11 cellular contexts compared by ENCODE assay signal in genomic region chr4:118683513-118683912, GRCh38. TPM values are rescaled to one million over a fixed set of nuclear protein-coding genes. Genes with fewer than 3 reads are reported as not detected.
DNase-seq lines count a peak whose midpoint lies in the region; ATAC-seq and TF ChIP-seq lines count a peak whose summit lies in the region.
"Had no signal": no experiment of that assay in that cellular context is flagged by ENCODE, and none has a peak within 500 bp of the region (broad histone marks: within the 10 kb centered on the region; RNA-seq: fewer than 3 reads in every experiment).

No MANE protein-coding gene starts in this region.

- no peak overlapping the region for H3K27ac Mint-ChIP-seq in stimulated activated memory B cell treated with anti-CD40 and anti-IgM and Interleukin-4, amounts not matched to agents 10 μg/mL and 1 μg/mL and 100 μg/mL, for 72 hours

- TF ChIP-seq CTCF in HL-60 (IDR thresholded peaks at IDR 0.05; ENCODE audit: insufficient read depth, low read length) (no peak), SK-N-SH (IDR thresholded peaks at IDR 0.05) (no peak), heart left ventricle (IDR thresholded peaks at IDR 0.05) (no peak)

- H3K79me2 ChIP-seq in SK-N-SH (ENCODE audit: insufficient read depth): peaks cover 29% of the 10 kb centered on the region

- intact Hi-C loops in heart left ventricle (cut with DNase I): loop anchor here in 2 of 10 donors (10.0 kb wide), 2 partner anchors 399 to 409 kb away; no protein-coding TSS in a partner anchor

- CTCF ChIA-PET in SK-N-SH (lab: Yijun Ruan, JAX): interaction anchor here (0.5 to 2.9 kb wide), 10 partner anchors 9 to 200 kb away, joined by 3 to 16 read pairs (median 3); no protein-coding TSS in a partner anchor

- H3K4me1 Mint-ChIP-seq in stimulated activated memory B cell treated with anti-CD40 and anti-IgM and Interleukin-4, amounts not matched to agents 10 μg/mL and 1 μg/mL and 100 μg/mL, for 72 hours: peaks cover 24% of the 10 kb centered on the region

- TF ChIP-seq EP300 in SK-N-SH (IDR thresholded peaks at IDR 0.05; ENCODE audit: borderline replicate concordance in 1 of 2, low read depth in 1 of 2, low read length in 1 of 2): no peak

- peaks cover 0 to under 1% of the 10 kb centered on the region in 2 experiments for H3K36me3 ChIP-seq in SK-N-SH (replicated peaks in 1 of 2; ENCODE audit: control insufficient read depth in 1 of 2, insufficient read depth in 2 of 2, low read length in 1 of 2)
- H3K36me3 ChIP-seq in heart left ventricle: peaks cover 0 to 11% (median 8%) of the 10 kb centered on the region in 9 donors

- POLR2A ChIA-PET in SK-N-SH (lab: Yijun Ruan, JAX): interaction anchor here (0.8 kb wide), 1 partner anchor 12 kb away, joined by 3 read pairs; no protein-coding TSS in a partner anchor

- 0% methylated on average over 2 of the region's 2 CpGs for WGBS in SK-N-SH (ENCODE audit: low lambda C conversion rate)
- 5 to 17% (median 7%) methylated on average over 2 of the region's 2 CpGs for WGBS in heart left ventricle, 4 donors

- no peaks in the 10 kb centered on the region; the same call in 1 of the 2 replicates for H4K20me1 ChIP-seq in SK-N-SH (ENCODE audit: insufficient read depth)

- no peak overlapping the region for H3K4me2 ChIP-seq in SK-N-SH

- H3K4me3 ChIP-seq in HL-60 (replicated peaks; ENCODE audit: insufficient read depth, low read length) (no peak overlapping the region), SK-N-SH (ENCODE audit: low read depth in 2 of 2, low read length in 1 of 2) (peak overlapping the region in 1 of 2 experiments; percentile 29; a peak in 1 of 4 replicates), heart left ventricle (no peak overlapping the region)
- H3K4me3 ChIP-seq: gastrocnemius medialis had no signal

- no peaks in the 10 kb centered on the region for H3K9me3 Mint-ChIP-seq in stimulated activated memory B cell treated with anti-CD40 and anti-IgM and Interleukin-4, amounts not matched to agents 10 μg/mL and 1 μg/mL and 100 μg/mL, for 72 hours

- H3K36me3 Mint-ChIP-seq in stimulated activated memory B cell treated with anti-CD40 and anti-IgM and Interleukin-4, amounts not matched to agents 10 μg/mL and 1 μg/mL and 100 μg/mL, for 72 hours: no peaks in the 10 kb centered on the region

- H3F3A ChIP-seq in SK-N-SH (replicated peaks; ENCODE audit: insufficient read depth): peaks cover 7% of the 10 kb centered on the region

- no peaks in the 10 kb centered on the region for H3K9me2 ChIP-seq in SK-N-SH

- ATAC-seq in heart left ventricle: no peak
- no peak for ATAC-seq in HG02938 (IDR thresholded peaks at IDR 0.05; ENCODE audit: unreplicated experiment)
- ATAC-seq in stimulated activated memory B cell treated with anti-CD40 and anti-IgM and Interleukin-4, amounts not matched to agents 10 μg/mL and 1 μg/mL and 100 μg/mL, for 72 hours: no peak
- no peak for ATAC-seq in GM19351 (IDR thresholded peaks at IDR 0.05; ENCODE audit: unreplicated experiment)
- ATAC-seq: gastrocnemius medialis had no signal

- no peak overlapping the region for H3K9ac ChIP-seq in SK-N-SH

- in situ Hi-C loops in Caki2 (cut with HindIII; ENCODE audit: low pct_unique_long_range_greater_than_20kb, low sequenced_read_pairs): no loop called here

- no peaks in the 10 kb centered on the region for H3K9me3 ChIP-seq in SK-N-SH
- H3K9me3 ChIP-seq in heart left ventricle: no peaks in the 10 kb centered on the region
- H3K9me3 ChIP-seq: gastrocnemius medialis had no signal

- peak overlapping the region; percentile 41; the same call in 1 of the 2 replicates for H3K27ac ChIP-seq in HL-60 (replicated peaks)
- peak overlapping the region in 1 of 2 experiments; percentile 58; a peak in 1 of 4 replicates for H3K27ac ChIP-seq in SK-N-SH (ENCODE audit: low read depth in 2 of 2, low read length in 1 of 2)
- H3K27ac ChIP-seq in heart left ventricle: no peak overlapping the region
- H3K27ac ChIP-seq: gastrocnemius medialis had no signal

- DNase-seq in Caki2 (ENCODE audit: low read depth) (peak; percentile 27), HL-60 (ENCODE audit: low read depth in 1 of 2, low spot score in 1 of 2) (peak in 1 of 2 experiments; percentile 52), SK-N-SH (peak; percentile 29), kidney tubule cell (ENCODE audit: low spot score) (peak; percentile 27), heart left ventricle (no peak)
- DNase-seq: gastrocnemius medialis, NCI-H1417 treated with DMSO at 0.1 percent for 48 hours, posterior cingulate gyrus had no signal

- H3K4me1 ChIP-seq in SK-N-SH (ENCODE audit: control insufficient read depth in 1 of 2, insufficient read depth in 2 of 2, low read depth in 1 of 2, low read length in 1 of 2) (peaks cover 0 to 3% of the 10 kb centered on the region in 2 experiments; a peak in 1 of 4 replicates), heart left ventricle (peaks cover 4 to 19% (median 17%) of the 10 kb centered on the region in 12 donors)

- no peaks in the 10 kb centered on the region for H3K27me3 Mint-ChIP-seq in stimulated activated memory B cell treated with anti-CD40 and anti-IgM and Interleukin-4, amounts not matched to agents 10 μg/mL and 1 μg/mL and 100 μg/mL, for 72 hours

- no peak overlapping the region for H3K4me3 Mint-ChIP-seq in stimulated activated memory B cell treated with anti-CD40 and anti-IgM and Interleukin-4, amounts not matched to agents 10 μg/mL and 1 μg/mL and 100 μg/mL, for 72 hours

- H2AFZ ChIP-seq in SK-N-SH (ENCODE audit: low read depth): peak overlapping the region; percentile 99; the same call in 1 of the 2 replicates

- no peak for TF ChIP-seq RAD21 in SK-N-SH (IDR thresholded peaks at IDR 0.05; ENCODE audit: low read length)

- H3K27me3 ChIP-seq in HL-60 (ENCODE audit: insufficient read depth, poor library complexity, severe bottlenecking) (no peaks in the 10 kb centered on the region), SK-N-SH (ENCODE audit: insufficient read depth) (no peaks in the 10 kb centered on the region), heart left ventricle (no peaks in the 10 kb centered on the region)
- H3K27me3 ChIP-seq: gastrocnemius medialis had no signal

- no peak for TF ChIP-seq POLR2A in heart left ventricle (IDR thresholded peaks at IDR 0.05)

TF ChIP-seq in SK-N-SH, 30 proteins besides CTCF, POLR2A, EP300 and RAD21:
- TF ChIP-seq MXI1 (IDR thresholded peaks at IDR 0.05; ENCODE audit: low read depth, low read length): no peak
- TF ChIP-seq POLR2AphosphoS5 (IDR thresholded peaks at IDR 0.05; ENCODE audit: low read depth, low read length): 0 out of 2 replicates have a peak, but pooled peaks have one; percentile 23
- TF ChIP-seq YY1 (IDR thresholded peaks at IDR 0.05; ENCODE audit: low read depth): no peak
- TF ChIP-seq, protein P1, sequence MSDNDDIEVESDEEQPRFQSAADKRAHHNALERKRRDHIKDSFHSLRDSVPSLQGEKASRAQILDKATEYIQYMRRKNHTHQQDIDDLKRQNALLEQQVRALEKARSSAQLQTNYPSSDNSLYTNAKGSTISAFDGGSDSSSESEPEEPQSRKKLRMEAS (IDR thresholded peaks at IDR 0.05; ENCODE audit: low read depth): no peak
- TF ChIP-seq USF1 (IDR thresholded peaks at IDR 0.05; ENCODE audit: borderline replicate concordance, low read depth): no peak
- no peak for TF ChIP-seq NFIC (IDR thresholded peaks at IDR 0.05; ENCODE audit: borderline replicate concordance)
- TF ChIP-seq GABPA (IDR thresholded peaks at IDR 0.05; ENCODE audit: low read depth): peak; percentile 77
- TF ChIP-seq ELF1 (IDR thresholded peaks at IDR 0.05): 0 out of 2 replicates have a peak, but pooled peaks have one; percentile 40
- TF ChIP-seq FOXJ3 (CRISPR knock-in tag; IDR thresholded peaks at IDR 0.05): no peak
- TF ChIP-seq TAF1 (IDR thresholded peaks at IDR 0.05; ENCODE audit: borderline replicate concordance, low read depth, low read length): 0 out of 2 replicates have a peak, but pooled peaks have one; percentile 18
- TF ChIP-seq RXRA (IDR thresholded peaks at IDR 0.05; ENCODE audit: borderline replicate concordance, low read depth): no peak

RNA-seq across cellular contexts. Expression of gene METTL14, which starts 1.7 kb away (rescaled TPM):
- total RNA-seq in Caki2 (2014; rRNA removed; shearing (Covaris generic); ENCODE audit: low replicate concordance): 7.3 and 22.4 TPM in 2 replicates
- polyA plus RNA-seq in SK-N-SH (2012; rRNA removed) (11.0 and 16.3 TPM in 2 replicates), heart left ventricle (1 to 10 TPM; 4.4 to 9.0 TPM)
- polyA plus RNA-seq in SK-N-SH (2012; cell fraction: cytosol; rRNA removed): 19.7 and 26.7 TPM in 2 replicates
- 5.0 and 13.5 TPM in 2 replicates for polyA plus RNA-seq in SK-N-SH (2012; cell fraction: nucleus; rRNA removed)
- total RNA-seq in heart left ventricle: 10 to 100 TPM; 20.9 to 44.5 (median 27.5) TPM

Comparison
In these comparisons a context has a peak if more than half of its experiments do, and no peak if none do; other contexts are left out.
1. DNase-seq: peak in Caki2 (single experiment), SK-N-SH (single experiment) and kidney tubule cell (single experiment); none in heart left ventricle (0 of 5).